ENCODE assay signal across 16 cellular contexts in genomic region chr10:86553213-86553612, GRCh38. TPM values are rescaled to one million over a fixed set of nuclear protein-coding genes. Genes with fewer than 3 reads are reported as not detected.
DNase-seq lines count a peak whose midpoint lies in the region; ATAC-seq and TF ChIP-seq lines count a peak whose summit lies in the region.
"Had no signal": no experiment of that assay in that cellular context is flagged by ENCODE, and none has a peak within 500 bp of the region (broad histone marks: within the 10 kb centered on the region; RNA-seq: fewer than 3 reads in every experiment).

No MANE protein-coding gene starts in this region.

- TF ChIP-seq POLR2A in HCT116 (IDR thresholded peaks at IDR 0.05; ENCODE audit: borderline replicate concordance, extremely low read depth, insufficient read depth, insufficient read length): no peak

- peak overlapping the region in 1 of 2 donors; percentile 4 for H3K27ac Mint-ChIP-seq in stimulated activated naive CD8-positive, alpha-beta T cell treated with anti-CD3 and anti-CD28 coated beads, Interleukin-15, amount 100 ng/mL, for 72 hours
- peak overlapping the region; percentile 39 for H3K27ac Mint-ChIP-seq in stimulated activated effector memory CD8-positive, alpha-beta T cell treated with anti-CD3 and anti-CD28 coated beads, Interleukin-12 subunit alpha, Interleukin-12 subunit beta, amount 100 ng/mL, for 72 hours
- no peak overlapping the region for H3K27ac Mint-ChIP-seq in activated CD4-positive, alpha-beta memory T cell treated with anti-CD3 and anti-CD28 coated beads, Interleukin-2, amount 10 ng/mL, durations not matched to agents 7 days and 5 days
- H3K27ac Mint-ChIP-seq: CD14-positive monocyte; CD8-positive, alpha-beta T cell had no signal

- H3K4me3 ChIP-seq in HCT116 (replicated peaks in 1 of 2; ENCODE audit: low read depth in 1 of 2, low read length in 2 of 2) (no peak overlapping the region), astrocyte of the spinal cord (ENCODE audit: low read depth, low read length) (no peak overlapping the region)

- BruUV-seq in HCT116 (replicated peaks; lab: Mats Ljungman, UMichigan): no TSS peak

- DNase-seq in stimulated activated naive CD8-positive, alpha-beta T cell treated with anti-CD3 and anti-CD28 coated beads, Interleukin-15, amount 100 ng/mL, for 72 hours: no peak
- no peak for DNase-seq in stimulated activated naive CD8-positive, alpha-beta T cell treated with anti-CD3 and anti-CD28 coated beads, Interleukin-15, Interleukin-2, amounts not matched to agents 100 U/mL and 50 U/mL, for 24 hours
- DNase-seq in HCT116 (ENCODE audit: low read depth, low spot score) (no peak), astrocyte of the spinal cord (ENCODE audit: low read depth, low spot score) (no peak), left ventricle myocardium superior (no peak), NAMALWA (ENCODE audit: low spot score) (no peak)
- no peak for DNase-seq in stimulated activated effector memory CD8-positive, alpha-beta T cell treated with anti-CD3 and anti-CD28 coated beads, Interleukin-12 subunit alpha, Interleukin-12 subunit beta, amount 100 ng/mL, for 72 hours (ENCODE audit: low spot score in 2 of 2)
- DNase-seq in activated CD4-positive, alpha-beta memory T cell treated with anti-CD3 and anti-CD28 coated beads, Interleukin-2, amount 10 ng/mL, durations not matched to agents 7 days and 5 days: no peak
- DNase-seq: CD8-positive, alpha-beta T cell; COR-L47; DMS153; DMS79 treated with DMSO at 0.1 percent for 48 hours; GF-D8; HCEC 1CT; IMR-90 had no signal

- no peak for TF ChIP-seq CTCF in HCT116 (IDR thresholded peaks at IDR 0.05 in 2 of 3, conservative IDR thresholded peaks at IDR 0.05 in 1 of 3; ENCODE audit: borderline replicate concordance in 1 of 3, insufficient read depth in 1 of 3, low read depth in 2 of 3, low read length in 2 of 3)
- peak; percentile 1 for TF ChIP-seq CTCF in astrocyte of the spinal cord (IDR thresholded peaks at IDR 0.05; ENCODE audit: low read depth, low read length)

- no peak overlapping the region for H3K27ac ChIP-seq in HCT116 (ENCODE audit: low read depth, low read length)

- no peaks in the 10 kb centered on the region for H4K20me1 ChIP-seq in HCT116 (ENCODE audit: insufficient read depth)

- H3K4me1 Mint-ChIP-seq in stimulated activated naive CD8-positive, alpha-beta T cell treated with anti-CD3 and anti-CD28 coated beads, Interleukin-15, amount 100 ng/mL, for 72 hours: peaks cover 10% of the 10 kb centered on the region
- H3K4me1 Mint-ChIP-seq in stimulated activated effector memory CD8-positive, alpha-beta T cell treated with anti-CD3 and anti-CD28 coated beads, Interleukin-12 subunit alpha, Interleukin-12 subunit beta, amount 100 ng/mL, for 72 hours: no peaks in the 10 kb centered on the region
- peaks cover 9% of the 10 kb centered on the region for H3K4me1 Mint-ChIP-seq in activated CD4-positive, alpha-beta memory T cell treated with anti-CD3 and anti-CD28 coated beads, Interleukin-2, amount 10 ng/mL, durations not matched to agents 7 days and 5 days

- H3K27me3 Mint-ChIP-seq in stimulated activated naive CD8-positive, alpha-beta T cell treated with anti-CD3 and anti-CD28 coated beads, Interleukin-15, amount 100 ng/mL, for 72 hours: no peaks in the 10 kb centered on the region
- peaks cover 6% of the 10 kb centered on the region for H3K27me3 Mint-ChIP-seq in activated CD4-positive, alpha-beta memory T cell treated with anti-CD3 and anti-CD28 coated beads, Interleukin-2, amount 10 ng/mL, durations not matched to agents 7 days and 5 days

- CTCF ChIA-PET in HCT116 (lab: Charles Lee): no interaction called here
- CTCF ChIA-PET in activated CD4-positive, alpha-beta memory T cell treated with anti-CD3 and anti-CD28 coated beads, Interleukin-2, amount 10 ng/mL, durations not matched to agents 7 days and 5 days (lab: Charles Lee): interaction anchor here (0.7 kb wide), 1 partner anchor 153 kb away, joined by 3 read pairs; no protein-coding TSS in a partner anchor

- in situ Hi-C loops in astrocyte of the spinal cord (cut with HindIII; ENCODE audit: low sequenced_read_pairs): no loop called here

- H3K36me3 ChIP-seq in HCT116 (ENCODE audit: control insufficient read depth in 1 of 2, insufficient read depth in 2 of 2, low read length in 2 of 2): no peaks in the 10 kb centered on the region

- no peaks in the 10 kb centered on the region for H3K9me2 ChIP-seq in HCT116 (ENCODE audit: insufficient read depth)

- H3K79me2 ChIP-seq in HCT116 (ENCODE audit: insufficient read depth, low read length): no peaks in the 10 kb centered on the region

- no peak overlapping the region for H3K4me3 Mint-ChIP-seq in stimulated activated naive CD8-positive, alpha-beta T cell treated with anti-CD3 and anti-CD28 coated beads, Interleukin-15, amount 100 ng/mL, for 72 hours
- H3K4me3 Mint-ChIP-seq in stimulated activated effector memory CD8-positive, alpha-beta T cell treated with anti-CD3 and anti-CD28 coated beads, Interleukin-12 subunit alpha, Interleukin-12 subunit beta, amount 100 ng/mL, for 72 hours: no peak overlapping the region
- no peak overlapping the region for H3K4me3 Mint-ChIP-seq in activated CD4-positive, alpha-beta memory T cell treated with anti-CD3 and anti-CD28 coated beads, Interleukin-2, amount 10 ng/mL, durations not matched to agents 7 days and 5 days
- H3K4me3 Mint-ChIP-seq: CD14-positive monocyte; CD8-positive, alpha-beta T cell had no signal

- peak overlapping the region; percentile 37 for H3K4me2 ChIP-seq in HCT116 (ENCODE audit: low read length)

- H3K27me3 ChIP-seq in HCT116 (ENCODE audit: insufficient read depth, low read length): no peaks in the 10 kb centered on the region

- intact Hi-C loops in HCT116 (cut with micrococcal nuclease): no loop called here
- intact Hi-C loops in left ventricle myocardium superior (cut with micrococcal nuclease): no loop called here

- peaks cover 0 to 9% of the 10 kb centered on the region in 2 experiments; a peak in 3 of 4 replicates for H3K4me1 ChIP-seq in HCT116 (ENCODE audit: control insufficient read depth in 1 of 2, insufficient read depth in 2 of 2, low read length in 2 of 2)

- peaks cover 0 to under 1% of the 10 kb centered on the region in 2 donors for H3K9me3 Mint-ChIP-seq in stimulated activated naive CD8-positive, alpha-beta T cell treated with anti-CD3 and anti-CD28 coated beads, Interleukin-15, amount 100 ng/mL, for 72 hours
- H3K9me3 Mint-ChIP-seq in stimulated activated effector memory CD8-positive, alpha-beta T cell treated with anti-CD3 and anti-CD28 coated beads, Interleukin-12 subunit alpha, Interleukin-12 subunit beta, amount 100 ng/mL, for 72 hours: no peaks in the 10 kb centered on the region
- no peaks in the 10 kb centered on the region for H3K9me3 Mint-ChIP-seq in activated CD4-positive, alpha-beta memory T cell treated with anti-CD3 and anti-CD28 coated beads, Interleukin-2, amount 10 ng/mL, durations not matched to agents 7 days and 5 days
- H3K9me3 Mint-ChIP-seq: CD8-positive, alpha-beta T cell had no signal

- peak; percentile 72 for ATAC-seq in stimulated activated naive CD8-positive, alpha-beta T cell treated with anti-CD3 and anti-CD28 coated beads, Interleukin-15, amount 100 ng/mL, for 72 hours
- no peak for ATAC-seq in stimulated activated naive CD8-positive, alpha-beta T cell treated with anti-CD3 and anti-CD28 coated beads, Interleukin-15, Interleukin-2, amounts not matched to agents 100 U/mL and 50 U/mL, for 24 hours
- ATAC-seq in HCT116: no peak; the same call in 1 of the 2 replicates
- ATAC-seq in stimulated activated effector memory CD8-positive, alpha-beta T cell treated with anti-CD3 and anti-CD28 coated beads, Interleukin-12 subunit alpha, Interleukin-12 subunit beta, amount 100 ng/mL, for 72 hours: peak; percentile 50
- ATAC-seq in left ventricle myocardium superior: no peak
- ATAC-seq: CD8-positive, alpha-beta T cell had no signal

- H3K9ac ChIP-seq in HCT116 (ENCODE audit: low read length): no peak overlapping the region

- H2AFZ ChIP-seq in HCT116 (ENCODE audit: low read depth, low read length, poor library complexity, severe bottlenecking): no peak overlapping the region

- no peaks in the 10 kb centered on the region for H3K36me3 Mint-ChIP-seq in stimulated activated effector memory CD8-positive, alpha-beta T cell treated with anti-CD3 and anti-CD28 coated beads, Interleukin-12 subunit alpha, Interleukin-12 subunit beta, amount 100 ng/mL, for 72 hours
- H3K36me3 Mint-ChIP-seq in activated CD4-positive, alpha-beta memory T cell treated with anti-CD3 and anti-CD28 coated beads, Interleukin-2, amount 10 ng/mL, durations not matched to agents 7 days and 5 days (ENCODE audit: low read depth): no peaks in the 10 kb centered on the region
- H3K36me3 Mint-ChIP-seq: CD14-positive monocyte; CD8-positive, alpha-beta T cell had no signal

- POLR2A ChIA-PET in HCT116 (lab: Charles Lee): no interaction called here
- POLR2A ChIA-PET in activated CD4-positive, alpha-beta memory T cell treated with anti-CD3 and anti-CD28 coated beads, Interleukin-2, amount 10 ng/mL, durations not matched to agents 7 days and 5 days (lab: Charles Lee): no interaction called here

- H3K9me3 ChIP-seq in HCT116 (ENCODE audit: control insufficient read depth in 1 of 2, insufficient read depth in 1 of 2, low read depth in 1 of 2, low read length in 2 of 2): no peaks in the 10 kb centered on the region

- TF ChIP-seq RAD21 in HCT116 (IDR thresholded peaks at IDR 0.05; ENCODE audit: low read depth): no peak

- RAD21 ChIA-PET in HCT116 (lab: Charles Lee; ENCODE audit: low non-redundant PET in 1 of 2, low total read pairs in 2 of 2, uncharacterized antibody in 2 of 2, unreplicated experiment in 2 of 2): no interaction called here

TF ChIP-seq in HCT116, 20 proteins besides CTCF, POLR2A, EP300 and RAD21:
- TF ChIP-seq ZFX (IDR thresholded peaks at IDR 0.05) (no peak), POLR2AphosphoS5 (IDR thresholded peaks at IDR 0.05; ENCODE audit: low read depth, low read length) (no peak), ELF1 (IDR thresholded peaks at IDR 0.05; ENCODE audit: borderline replicate concordance, low read depth) (no peak), CEBPB (IDR thresholded peaks at IDR 0.05; ENCODE audit: low read depth) (no peak), YY1 (IDR thresholded peaks at IDR 0.05; ENCODE audit: extremely low read depth, insufficient replicate concordance, low read depth, low read length) (no peak), JUND (IDR thresholded peaks at IDR 0.05) (no peak), FOSL1 (IDR thresholded peaks at IDR 0.05; ENCODE audit: low read depth) (0 out of 2 replicates have a peak, but pooled peaks have one; percentile 15), TCF7L2 (IDR thresholded peaks at IDR 0.05; ENCODE audit: borderline replicate concordance, extremely low read depth, insufficient read depth, insufficient read length) (no peak)
TF ChIP-seq in HCT116: peak in this region for 1.

RNA-seq across cellular contexts. Expression of gene WAPL, which starts 31.6 kb away (rescaled TPM):
- total RNA-seq in HCT116 (2021; ENCODE audit: unreplicated experiment): 37.5 TPM
- 18.5 and 20.9 TPM in 2 replicates for polyA plus RNA-seq in HCT116 (2012)
- total RNA-seq in activated CD4-positive, alpha-beta memory T cell treated with anti-CD3 and anti-CD28 coated beads, Interleukin-2, amount 10 ng/mL, durations not matched to agents 7 days and 5 days: 10 to 100 TPM; 46.7 to 47.5 TPM
- total RNA-seq in left ventricle myocardium superior: 22.2 TPM

Comparison
In these comparisons a context has a peak if more than half of its experiments do, and no peak if none do; other contexts are left out.
1. ATAC-seq: peak in stimulated activated naive CD8-positive, alpha-beta T cell treated with anti-CD3 and anti-CD28 coated beads, Interleukin-15, amount 100 ng/mL, for 72 hours (single experiment) and stimulated activated effector memory CD8-positive, alpha-beta T cell treated with anti-CD3 and anti-CD28 coated beads, Interleukin-12 subunit alpha, Interleukin-12 subunit beta, amount 100 ng/mL, for 72 hours (single experiment); none in stimulated activated naive CD8-positive, alpha-beta T cell treated with anti-CD3 and anti-CD28 coated beads, Interleukin-15, Interleukin-2, amounts not matched to agents 100 U/mL and 50 U/mL, for 24 hours (single experiment), HCT116 (single experiment) and left ventricle myocardium superior (single experiment).